26 cellular contexts compared by ENCODE assay signal in the genomic region with DNA sequence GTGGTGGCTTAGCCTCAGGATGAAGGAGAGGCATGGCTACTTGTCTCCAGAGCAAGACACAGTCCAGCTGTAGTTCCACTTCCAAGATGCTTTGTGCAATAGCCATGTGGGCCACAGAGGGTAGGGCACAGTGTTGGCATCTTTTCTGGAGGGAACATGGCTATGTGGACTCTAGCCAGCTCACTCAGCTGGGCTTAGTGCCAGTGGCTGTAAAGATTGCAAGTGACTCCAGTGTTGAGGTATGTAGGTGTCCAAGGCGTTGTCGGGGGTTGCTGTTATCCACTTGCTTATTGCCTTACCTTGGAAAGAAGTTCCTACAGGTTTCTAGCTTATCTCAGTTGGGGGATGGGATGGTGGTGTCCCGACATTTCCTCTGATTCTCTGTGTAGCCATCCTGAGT.
A peak's percentile ranks its signal among the peaks of the same experiment; 100 is the strongest.
DNase-seq lines count a peak whose midpoint lies in the region; ATAC-seq and TF ChIP-seq lines count a peak whose summit lies in the region.
"Had no signal": no experiment of that assay in that cellular context is flagged by ENCODE, and none has a peak within 500 bp of the region (broad histone marks: within the 10 kb centered on the region; RNA-seq: fewer than 3 reads in every experiment).

No MANE protein-coding gene starts in this region.

- no peaks in the 10 kb centered on the region for H3K36me3 ChIP-seq in RWPE2 (ENCODE audit: low read depth)
- H3K36me3 ChIP-seq: colonic mucosa, Peyer's patch, right atrium auricular region had no signal

- no peaks in the 10 kb centered on the region for H3K27me3 ChIP-seq in RWPE2 (ENCODE audit: insufficient read depth, poor library complexity, severe bottlenecking)
- H3K27me3 ChIP-seq in foreskin keratinocyte, result no peaks in the 10 kb centered on the region
- H3K27me3 ChIP-seq: body of pancreas, colonic mucosa, Peyer's patch, right atrium auricular region had no signal

- TF ChIP-seq CTCF in RWPE2 (IDR thresholded peaks at IDR 0.05; ENCODE audit: poor library complexity, severe bottlenecking), result no peak
- TF ChIP-seq CTCF in foreskin keratinocyte (conservative IDR thresholded peaks at IDR 0.05), result no peak

- H3K4me3 ChIP-seq in RWPE2 (ENCODE audit: severe bottlenecking), result no peak overlapping the region
- H3K4me3 ChIP-seq: body of pancreas, colonic mucosa, Peyer's patch, right atrium auricular region had no signal

- no peaks in the 10 kb centered on the region for H3K9me3 ChIP-seq in RWPE2 (ENCODE audit: severe bottlenecking)
- H3K9me3 ChIP-seq: body of pancreas, colonic mucosa had no signal

- peak; percentile 96 for ATAC-seq in RWPE2 (ENCODE audit: low read depth)
- ATAC-seq in foreskin keratinocyte, result peak; percentile 96
- no peak for ATAC-seq in GM18873 (IDR thresholded peaks at IDR 0.05; ENCODE audit: low FRiP score, unreplicated experiment)
- ATAC-seq in GM18519 (IDR thresholded peaks at IDR 0.05; ENCODE audit: low FRiP score, unreplicated experiment), result no peak
- ATAC-seq: body of pancreas; naive thymus-derived CD4-positive, alpha-beta T cell; WTC11 had no signal

- H3K27ac ChIP-seq in RWPE2 (ENCODE audit: poor library complexity, severe bottlenecking) (no peak overlapping the region), foreskin keratinocyte (no peak overlapping the region)
- H3K27ac ChIP-seq: body of pancreas, colonic mucosa, Peyer's patch, right atrium auricular region had no signal

- peak; percentile 18 for DNase-seq in 8988T
- peak; percentile 84 for DNase-seq in HPDE6-E6E7 (ENCODE audit: extremely low spot score)
- DNase-seq in RWPE2 (ENCODE audit: low spot score), result peak; percentile 63
- DNase-seq in foreskin keratinocyte, result peak; percentile 84 to 94
- DNase-seq in NCI-H1105 treated with DMSO at 0.1 percent for 48 hours (lab: John Stamatoyannopoulos, UW), result no peak
- DNase-seq in HUDEP-2 (lab: John Stamatoyannopoulos, UW; ENCODE audit: unreplicated experiment in 76 of 76), result no peak
- DNase-seq: activated CD4-positive, alpha-beta T cell treated with anti-CD3 and anti-CD28 coated beads, Interleukin-2, amount 50 U/mL, for 4 hours; activated naive CD8-positive, alpha-beta T cell treated with anti-CD3 and anti-CD28 coated beads for 36 hours; body of pancreas; C1 segment of cervical spinal cord; colonic mucosa; endodermal cell; head of caudate nucleus; naive thymus-derived CD4-positive, alpha-beta T cell; NCI-H1092 treated with DMSO at 0.1 percent for 48 hours; NCI-H2081; NCI-H446; NK-92 treated with Interleukin-12 subunit alpha and Interleukin-12 subunit beta, amount 100 ng/mL, for 24 hours; Peyer's patch; stimulated activated CD4-positive, alpha-beta T cell treated with anti-CD3 and anti-CD28 coated beads, Interleukin-12 subunit alpha, Interleukin-12 subunit beta, amount 100 ng/mL, for 4 hours; T-helper 2 cell; trophoblast cell had no signal

- H3K4me1 ChIP-seq in RWPE2 (ENCODE audit: insufficient read depth, poor library complexity, severe bottlenecking) (peaks cover 4% of the 10 kb centered on the region), foreskin keratinocyte (peaks cover 6% of the 10 kb centered on the region)
- H3K4me1 ChIP-seq: body of pancreas, colonic mucosa, Peyer's patch, right atrium auricular region had no signal

Comparison
In these comparisons a context has a peak if more than half of its experiments do, and no peak if none do; other contexts are left out.
1. DNase-seq: peak in 8988T (single experiment), HPDE6-E6E7 (single experiment), RWPE2 (single experiment) and foreskin keratinocyte (2 of 2); none in NCI-H1105 treated with DMSO at 0.1 percent for 48 hours (single experiment) and HUDEP-2 (0 of 76).
2. ATAC-seq: peak in RWPE2 (single experiment) and foreskin keratinocyte (single experiment); none in GM18873 (single experiment) and GM18519 (single experiment).